ENCODE assay signal across 22 cellular contexts in genomic region chr6:104633125-104633524, GRCh38.
A peak's percentile ranks its signal among the peaks of the same experiment; 100 is the strongest.
DNase-seq lines count a peak whose midpoint lies in the region; TF ChIP-seq lines count a peak whose summit lies in the region.
"Had no signal": no experiment of that assay in that cellular context is flagged by ENCODE, and none has a peak within 500 bp of the region (broad histone marks: within the 10 kb centered on the region; RNA-seq: fewer than 3 reads in every experiment).

No MANE protein-coding gene starts in this region.

- no peaks in the 10 kb centered on the region for H3K36me3 Mint-ChIP-seq in chondrocyte (ENCODE audit: low read depth)

- H2BK15ac ChIP-seq in mesenchymal stem cell (ENCODE audit: low read depth, poor library complexity, severe bottlenecking): no peak overlapping the region

- no peaks in the 10 kb centered on the region for H3K79me1 ChIP-seq in mesenchymal stem cell (replicated peaks; ENCODE audit: low read length, poor library complexity, severe bottlenecking)

- no peak overlapping the region for H2AK5ac ChIP-seq in mesenchymal stem cell (ENCODE audit: low read length, severe bottlenecking)

- WGBS in mesenchymal stem cell: 70% methylated on average over 4 of the region's 4 CpGs

- H4K8ac ChIP-seq in mesenchymal stem cell (ENCODE audit: low read length): no peak overlapping the region

- POLR2A ChIA-PET in A673 (lab: Charles Lee; ENCODE audit: low non-redundant PET): no interaction called here

- H2BK5ac ChIP-seq in mesenchymal stem cell (ENCODE audit: low read depth, low read length, poor library complexity, severe bottlenecking): no peak overlapping the region

- no peak overlapping the region for H2BK12ac ChIP-seq in mesenchymal stem cell (ENCODE audit: low read length in 2 of 2)

- no peak overlapping the region for H3K14ac ChIP-seq in mesenchymal stem cell (ENCODE audit: low read length in 2 of 2)

- no peak overlapping the region for H3K4ac ChIP-seq in mesenchymal stem cell (ENCODE audit: low read depth in 1 of 2, low read length in 2 of 2)

- H3K27me3 ChIP-seq in A673 (replicated peaks; ENCODE audit: insufficient read depth, low read depth, low read length, poor library complexity) (no peaks in the 10 kb centered on the region), mesenchymal stem cell (ENCODE audit: control insufficient read depth in 1 of 2, insufficient read depth in 1 of 2, low read length in 2 of 2) (no peaks in the 10 kb centered on the region)
- H3K27me3 ChIP-seq: gastrocnemius medialis, upper lobe of left lung had no signal

- H3K27ac Mint-ChIP-seq in chondrocyte (ENCODE audit: unreplicated experiment): peak overlapping the region; percentile 62
- H3K27ac Mint-ChIP-seq: activated T-cell treated with anti-CD3 and anti-CD28 coated beads, Interleukin-2, amount 50 U/mL, for 72 hours; progenitor cell of endocrine pancreas; T-helper 1 cell treated with Interleukin-12 subunit alpha and Interleukin-12 subunit beta and Interleukin-4 antibody, amounts not matched to agents 30 μg/mL and 1 μg/mL, for 36 hours had no signal

- TF ChIP-seq CTCF in A673 (conservative IDR thresholded peaks at IDR 0.05; ENCODE audit: low read depth, low read length) (no peak), chondrocyte (IDR thresholded peaks at IDR 0.05) (no peak), GM20000 (IDR thresholded peaks at IDR 0.05; ENCODE audit: extremely low read depth, missing control alignments) (no peak)

- H3K27ac ChIP-seq in A673 (ENCODE audit: low read depth, low read length, poor library complexity, severe bottlenecking): no peak overlapping the region
- no peak overlapping the region for H3K27ac ChIP-seq in mesenchymal stem cell (ENCODE audit: low read length, poor library complexity, severe bottlenecking)
- H3K27ac ChIP-seq: gastrocnemius medialis, lower lobe of right lung, upper lobe of left lung had no signal

- H3K36me3 ChIP-seq in A673 (ENCODE audit: insufficient read depth, low read length, poor library complexity, severe bottlenecking) (no peaks in the 10 kb centered on the region), mesenchymal stem cell (ENCODE audit: control insufficient read depth in 1 of 2, insufficient read depth in 2 of 2, low read depth in 1 of 2, low read length in 2 of 2) (no peaks in the 10 kb centered on the region)
- H3K36me3 ChIP-seq: gastrocnemius medialis, lower lobe of right lung, upper lobe of left lung had no signal

- H3K4me3 ChIP-seq in A673 (ENCODE audit: low read depth, low read length, poor library complexity, severe bottlenecking) (no peak overlapping the region), mesenchymal stem cell (ENCODE audit: insufficient read depth in 1 of 2, low read depth in 1 of 2, low read length in 2 of 2) (no peak overlapping the region)
- H3K4me3 ChIP-seq: gastrocnemius medialis, lower lobe of right lung, upper lobe of left lung had no signal

- intact Hi-C loops in A673 (cut with micrococcal nuclease; ENCODE audit: unreplicated experiment): no loop called here

- peak overlapping the region; percentile 12 to 14 for H3K18ac ChIP-seq in mesenchymal stem cell (ENCODE audit: low read depth in 1 of 2, low read length in 2 of 2)

- H3K4me2 ChIP-seq in mesenchymal stem cell (ENCODE audit: low read length, poor library complexity, severe bottlenecking): no peak overlapping the region

- BruUV-seq in A673 (replicated peaks; lab: Mats Ljungman, UMichigan): no TSS peak

- H3K23ac ChIP-seq in mesenchymal stem cell (ENCODE audit: low read length in 2 of 2): no peak overlapping the region

- no peak overlapping the region for H2AFZ ChIP-seq in mesenchymal stem cell (ENCODE audit: low read depth, low read length)

- H3K4me1 Mint-ChIP-seq in chondrocyte (ENCODE audit: low read depth): peaks cover 54% of the 10 kb centered on the region

- H3K4me1 ChIP-seq in A673 (ENCODE audit: insufficient read depth, low read length, poor library complexity, severe bottlenecking) (no peaks in the 10 kb centered on the region), mesenchymal stem cell (ENCODE audit: control insufficient read depth, insufficient read depth, low read depth, low read length) (no peaks in the 10 kb centered on the region)
- H3K4me1 ChIP-seq: lower lobe of right lung had no signal

- H2BK120ac ChIP-seq in mesenchymal stem cell (ENCODE audit: low read depth, low read length): no peak overlapping the region

- no peak overlapping the region for H3K4me3 Mint-ChIP-seq in chondrocyte (ENCODE audit: unreplicated experiment)
- H3K4me3 Mint-ChIP-seq: activated T-cell treated with anti-CD3 and anti-CD28 coated beads, Interleukin-2, amount 50 U/mL, for 72 hours; T-helper 1 cell treated with Interleukin-12 subunit alpha and Interleukin-12 subunit beta and Interleukin-4 antibody, amounts not matched to agents 30 μg/mL and 1 μg/mL, for 36 hours had no signal

- peaks cover 7% of the 10 kb centered on the region for H3K9me3 ChIP-seq in A673 (ENCODE audit: low read depth, low read length, poor library complexity, severe bottlenecking)
- no peaks in the 10 kb centered on the region for H3K9me3 ChIP-seq in mesenchymal stem cell (ENCODE audit: control insufficient read depth, low read length)
- H3K9me3 ChIP-seq: gastrocnemius medialis, lower lobe of right lung, upper lobe of left lung had no signal

- peaks cover 8% of the 10 kb centered on the region for H3K9me3 Mint-ChIP-seq in chondrocyte (ENCODE audit: low read depth)
- H3K9me3 Mint-ChIP-seq: T-helper 1 cell treated with Interleukin-12 subunit alpha and Interleukin-12 subunit beta and Interleukin-4 antibody, amounts not matched to agents 30 μg/mL and 1 μg/mL, for 36 hours had no signal

- H3K9ac ChIP-seq in mesenchymal stem cell (ENCODE audit: low read length): no peak overlapping the region

- CTCF ChIA-PET in A673 (lab: Charles Lee): no interaction called here

- H4K91ac ChIP-seq in mesenchymal stem cell (ENCODE audit: low read length): no peak overlapping the region

- no peaks in the 10 kb centered on the region for H3K27me3 Mint-ChIP-seq in chondrocyte (ENCODE audit: low read depth)
- H3K27me3 Mint-ChIP-seq: progenitor cell of endocrine pancreas had no signal

- peak; percentile 60 for DNase-seq in A673 (ENCODE audit: low spot score)
- DNase-seq in M059J (ENCODE audit: low read depth): peak; percentile 80
- no peak for DNase-seq in chondrocyte (ENCODE audit: low spot score)
- DNase-seq in mesenchymal stem cell: peak; percentile 39
- DNase-seq in medulla oblongata (ENCODE audit: extremely low spot score): no peak
- DNase-seq in GM20000 (ENCODE audit: low spot score): no peak
- no peak for DNase-seq in amygdala (lab: John Stamatoyannopoulos, UW)
- DNase-seq in COLO829 (ENCODE audit: low spot score): no peak
- DNase-seq: activated CD4-positive, alpha-beta T cell treated with anti-CD3 and anti-CD28 coated beads for 4 hours; activated naive CD4-positive, alpha-beta T cell treated with Interleukin-2 at 50 U/mL for 16 hours; activated T-cell treated with anti-CD3 and anti-CD28 coated beads, Interleukin-2, amount 50 U/mL, for 72 hours; amniotic stem cell; central memory CD4-positive, alpha-beta T cell; DMS53; gastrocnemius medialis; islet precursor cell; Karpas-422; lower lobe of right lung; NCI-H1694; upper lobe of left lung had no signal

Comparison
In these comparisons a context has a peak if more than half of its experiments do, and no peak if none do; other contexts are left out.
1. DNase-seq: peak in A673 (single experiment), M059J (single experiment) and mesenchymal stem cell (single experiment); none in chondrocyte (single experiment), medulla oblongata (single experiment), GM20000 (single experiment), amygdala (0 of 56) and COLO829 (single experiment).